ENCODE assay signal across 16 cellular contexts in genomic region chr22:38712496-38713207, GRCh38. TPM values are rescaled to one million over a fixed set of nuclear protein-coding genes. Genes with fewer than 3 reads are reported as not detected.
DNase-seq lines count a peak whose midpoint lies in the region; ATAC-seq and TF ChIP-seq lines count a peak whose summit lies in the region.
"Had no signal": no experiment of that assay in that cellular context is flagged by ENCODE, and none has a peak within 500 bp of the region (broad histone marks: within the 10 kb centered on the region; RNA-seq: fewer than 3 reads in every experiment).

No MANE protein-coding gene starts in this region.

- POLR2A ChIA-PET in activated CD4-positive, alpha-beta T cell treated with anti-CD3 and anti-CD28 coated beads, Interleukin-2, amount 10 ng/mL, durations not matched to agents 7 days and 5 days (lab: Charles Lee): no interaction called here
- POLR2A ChIA-PET in WTC11 (lab: Charles Lee): interaction anchor here (0.5 to 1.0 kb wide), 2 partner anchors 9 to 111 kb away, joined by 4 to 5 read pairs; no protein-coding TSS in a partner anchor

- no peaks in the 10 kb centered on the region for H3K27me3 Mint-ChIP-seq in activated CD4-positive, alpha-beta T cell treated with anti-CD3 and anti-CD28 coated beads, Interleukin-2, amount 10 ng/mL, durations not matched to agents 7 days and 5 days
- no peaks in the 10 kb centered on the region for H3K27me3 Mint-ChIP-seq in WTC11 (ENCODE audit: low read depth)
- peaks cover 14% of the 10 kb centered on the region for H3K27me3 Mint-ChIP-seq in endothelial cell (ENCODE audit: unreplicated experiment)
- no peaks in the 10 kb centered on the region for H3K27me3 Mint-ChIP-seq in progenitor cell of endocrine pancreas

- no peak overlapping the region for H2BK120ac ChIP-seq in trophoblast cell (ENCODE audit: insufficient read depth, low read length, poor library complexity)

- no peak overlapping the region for H2BK12ac ChIP-seq in trophoblast cell (ENCODE audit: low read length)

- H3K27ac ChIP-seq in trophoblast cell (ENCODE audit: low read depth, low read length): no peak overlapping the region
- H3K27ac ChIP-seq: A549, skin epidermis had no signal

- DNase-seq in activated CD4-positive, alpha-beta T cell treated with anti-CD3 and anti-CD28 coated beads, Interleukin-2, amount 10 ng/mL, durations not matched to agents 7 days and 5 days: no peak
- DNase-seq in activated CD4-positive, alpha-beta T cell treated with anti-CD3 and anti-CD28 coated beads for 4 hours: no peak
- DNase-seq in WTC11 (ENCODE audit: low spot score) (no peak), endothelial cell (ENCODE audit: low spot score) (no peak), progenitor cell of endocrine pancreas (ENCODE audit: low spot score, unreplicated experiment) (no peak), trophoblast cell (no peak), G401 (ENCODE audit: low spot score) (no peak)
- DNase-seq: CD8-positive, alpha-beta T cell; gastrocnemius medialis; H7; mammary epithelial cell; NCI-H774 had no signal

- in situ Hi-C loops in G401 (cut with HindIII; ENCODE audit: low sequenced_read_pairs): no loop called here

- H3K36me3 ChIP-seq in trophoblast cell (ENCODE audit: control insufficient read depth in 1 of 2, insufficient read depth in 2 of 2, low read length in 2 of 2): peaks cover 14 to 21% of the 10 kb centered on the region in 2 experiments

- H3K4me2 ChIP-seq in trophoblast cell (ENCODE audit: low read length): no peak overlapping the region
- H3K4me2 ChIP-seq: A549 had no signal

- ATAC-seq in WTC11 (peak; percentile 29; the same call in 1 of the 2 replicates), HG03175 (IDR thresholded peaks at IDR 0.05; ENCODE audit: unreplicated experiment) (no peak)
- ATAC-seq: A549; CD8-positive, alpha-beta T cell; gastrocnemius medialis; Panc1 had no signal

- H2AFZ ChIP-seq in trophoblast cell (ENCODE audit: insufficient read depth, low read length, poor library complexity): no peak overlapping the region

- no peak overlapping the region for H3K4me3 Mint-ChIP-seq in activated CD4-positive, alpha-beta T cell treated with anti-CD3 and anti-CD28 coated beads, Interleukin-2, amount 10 ng/mL, durations not matched to agents 7 days and 5 days
- H3K4me3 Mint-ChIP-seq in WTC11: no peak overlapping the region
- H3K4me3 Mint-ChIP-seq in endothelial cell (ENCODE audit: unreplicated experiment): peak overlapping the region; percentile 75
- H3K4me3 Mint-ChIP-seq in progenitor cell of endocrine pancreas (ENCODE audit: low read depth): no peak overlapping the region

- no peak overlapping the region for H3K18ac ChIP-seq in trophoblast cell (ENCODE audit: low read length)

- H3K79me1 ChIP-seq in trophoblast cell (ENCODE audit: low read length): no peaks in the 10 kb centered on the region

- H3K9ac ChIP-seq in trophoblast cell (ENCODE audit: low read length): no peak overlapping the region

- no peak overlapping the region for H3K23ac ChIP-seq in trophoblast cell (ENCODE audit: low read length)

- no peak overlapping the region for H4K91ac ChIP-seq in trophoblast cell (ENCODE audit: low read depth, low read length)

- H3K4me1 Mint-ChIP-seq in activated CD4-positive, alpha-beta T cell treated with anti-CD3 and anti-CD28 coated beads, Interleukin-2, amount 10 ng/mL, durations not matched to agents 7 days and 5 days: peaks cover 60% of the 10 kb centered on the region
- peaks cover 56% of the 10 kb centered on the region for H3K4me1 Mint-ChIP-seq in WTC11
- H3K4me1 Mint-ChIP-seq in endothelial cell (ENCODE audit: unreplicated experiment): peaks cover 72% of the 10 kb centered on the region
- H3K4me1 Mint-ChIP-seq in progenitor cell of endocrine pancreas (ENCODE audit: low read depth): peaks cover 8% of the 10 kb centered on the region

- no peaks in the 10 kb centered on the region for H3K27me3 ChIP-seq in trophoblast cell (ENCODE audit: insufficient read depth, low read length)
- H3K27me3 ChIP-seq: gastrocnemius medialis had no signal

- peak overlapping the region; percentile 66 for H3K27ac Mint-ChIP-seq in activated CD4-positive, alpha-beta T cell treated with anti-CD3 and anti-CD28 coated beads, Interleukin-2, amount 10 ng/mL, durations not matched to agents 7 days and 5 days
- peak overlapping the region; percentile 75 for H3K27ac Mint-ChIP-seq in WTC11
- H3K27ac Mint-ChIP-seq in endothelial cell (ENCODE audit: unreplicated experiment): peak overlapping the region; percentile 87
- peak overlapping the region; percentile 86 for H3K27ac Mint-ChIP-seq in progenitor cell of endocrine pancreas
- H3K27ac Mint-ChIP-seq: CD8-positive, alpha-beta T cell had no signal

- H3K4me1 ChIP-seq in trophoblast cell (ENCODE audit: control insufficient read depth in 1 of 2, insufficient read depth in 2 of 2, low read length in 2 of 2): peaks cover 0 to 13% of the 10 kb centered on the region in 2 experiments

- TF ChIP-seq CTCF in WTC11 (IDR thresholded peaks at IDR 0.05) (no peak), endothelial cell (IDR thresholded peaks at IDR 0.05; ENCODE audit: unreplicated experiment) (no peak), progenitor cell of endocrine pancreas (IDR thresholded peaks at IDR 0.05; ENCODE audit: unreplicated experiment) (no peak)

- no peak overlapping the region for H3K4me3 ChIP-seq in trophoblast cell (ENCODE audit: low read depth, low read length)
- H3K4me3 ChIP-seq: A549, gastrocnemius medialis, skin epidermis had no signal

- WGBS in trophoblast cell (ENCODE audit: extremely low coverage, insufficient coverage, insufficient read length): no CpG with 5 or more reads among the region's 11 CpGs

- no peaks in the 10 kb centered on the region for H3K9me3 ChIP-seq in trophoblast cell (ENCODE audit: insufficient read depth, low read depth, low read length)
- H3K9me3 ChIP-seq: A549, gastrocnemius medialis had no signal

- H2BK5ac ChIP-seq in trophoblast cell (ENCODE audit: low read depth, low read length, poor library complexity): no peak overlapping the region

- H2AK5ac ChIP-seq in trophoblast cell (ENCODE audit: low read length): no peak overlapping the region

- no peaks in the 10 kb centered on the region for H3K9me3 Mint-ChIP-seq in activated CD4-positive, alpha-beta T cell treated with anti-CD3 and anti-CD28 coated beads, Interleukin-2, amount 10 ng/mL, durations not matched to agents 7 days and 5 days
- no peaks in the 10 kb centered on the region for H3K9me3 Mint-ChIP-seq in WTC11
- H3K9me3 Mint-ChIP-seq in endothelial cell (ENCODE audit: unreplicated experiment): no peaks in the 10 kb centered on the region
- H3K9me3 Mint-ChIP-seq in progenitor cell of endocrine pancreas (ENCODE audit: low read depth): no peaks in the 10 kb centered on the region
- H3K9me3 Mint-ChIP-seq: CD8-positive, alpha-beta T cell had no signal

- no peak overlapping the region for H4K12ac ChIP-seq in trophoblast cell (ENCODE audit: low read depth, low read length)

- no peaks in the 10 kb centered on the region for H3K79me2 ChIP-seq in trophoblast cell (ENCODE audit: control insufficient read depth, insufficient read depth, low read length, poor library complexity)

- H3K14ac ChIP-seq in trophoblast cell (ENCODE audit: low read length): no peak overlapping the region

- H3K4ac ChIP-seq in trophoblast cell (ENCODE audit: low read depth, low read length): no peak overlapping the region

- H3K36me3 Mint-ChIP-seq in activated CD4-positive, alpha-beta T cell treated with anti-CD3 and anti-CD28 coated beads, Interleukin-2, amount 10 ng/mL, durations not matched to agents 7 days and 5 days (ENCODE audit: low read depth): peaks cover 49% of the 10 kb centered on the region
- peaks cover 36% of the 10 kb centered on the region for H3K36me3 Mint-ChIP-seq in WTC11
- peaks cover 23% of the 10 kb centered on the region for H3K36me3 Mint-ChIP-seq in endothelial cell (ENCODE audit: low read depth, unreplicated experiment)
- H3K36me3 Mint-ChIP-seq in progenitor cell of endocrine pancreas (ENCODE audit: insufficient read depth): peaks cover 4% of the 10 kb centered on the region

- no peak overlapping the region for H4K8ac ChIP-seq in trophoblast cell (ENCODE audit: low read depth, low read length)

- CTCF ChIA-PET in activated CD4-positive, alpha-beta T cell treated with anti-CD3 and anti-CD28 coated beads, Interleukin-2, amount 10 ng/mL, durations not matched to agents 7 days and 5 days (lab: Charles Lee): interaction anchor here (1.1 kb wide), 1 partner anchor 12 kb away, joined by 3 read pairs; no protein-coding TSS in a partner anchor
- CTCF ChIA-PET in WTC11 (lab: Charles Lee): interaction anchor here (0.7 to 1.5 kb wide), 4 partner anchors 12 to 119 kb away, joined by 3 to 4 read pairs (median 3); no protein-coding TSS in a partner anchor

RNA-seq across cellular contexts. Expression of gene GTPBP1, which starts 6.9 kb away (rescaled TPM):
- total RNA-seq in activated CD4-positive, alpha-beta T cell treated with anti-CD3 and anti-CD28 coated beads, Interleukin-2, amount 10 ng/mL, durations not matched to agents 7 days and 5 days: 10 to 100 TPM; 68.5 to 77.1 TPM
- total RNA-seq in WTC11 (2021) (98.9 to 108 TPM (median 101 TPM) in 3 replicates), endothelial cell (ENCODE audit: unreplicated experiment) (44.5 TPM), progenitor cell of endocrine pancreas (64.0 and 64.9 TPM in 2 replicates)
- 21.0 and 21.1 TPM in 2 replicates for polyA plus RNA-seq in trophoblast cell (2013)
- total RNA-seq in G401 (2014; rRNA removed; shearing (Covaris generic)): 30.5 and 35.9 TPM in 2 replicates

RNA-seq across cellular contexts. Expression of gene JOSD1, which starts 11.9 kb away (rescaled TPM):
- total RNA-seq in activated CD4-positive, alpha-beta T cell treated with anti-CD3 and anti-CD28 coated beads, Interleukin-2, amount 10 ng/mL, durations not matched to agents 7 days and 5 days: 10 to 100 TPM; 56.4 to 61.8 TPM
- 22.2 to 26.2 TPM (median 24.5 TPM) in 3 replicates for total RNA-seq in WTC11 (2021)
- total RNA-seq in endothelial cell (ENCODE audit: unreplicated experiment): 49.6 TPM
- 40.6 and 46.3 TPM in 2 replicates for total RNA-seq in progenitor cell of endocrine pancreas
- 26.0 and 27.0 TPM in 2 replicates for polyA plus RNA-seq in trophoblast cell (2013)
- total RNA-seq in G401 (2014; rRNA removed; shearing (Covaris generic)): 33.3 and 41.4 TPM in 2 replicates

RNA-seq across cellular contexts. Expression of gene TOMM22, which starts 30.9 kb away (rescaled TPM):
- total RNA-seq in activated CD4-positive, alpha-beta T cell treated with anti-CD3 and anti-CD28 coated beads, Interleukin-2, amount 10 ng/mL, durations not matched to agents 7 days and 5 days: 10 to 100 TPM; 83.0 to 88.9 TPM
- total RNA-seq in WTC11 (2021) (131 to 146 TPM (median 135 TPM) in 3 replicates), endothelial cell (ENCODE audit: unreplicated experiment) (108 TPM), progenitor cell of endocrine pancreas (68.7 and 76.5 TPM in 2 replicates)
- polyA plus RNA-seq in trophoblast cell (2013): 46.2 and 47.0 TPM in 2 replicates
- total RNA-seq in G401 (2014; rRNA removed; shearing (Covaris generic)): 131 and 138 TPM in 2 replicates

RNA-seq across cellular contexts. Expression of gene SUN2, which starts 43.1 kb away (rescaled TPM):
- total RNA-seq in activated CD4-positive, alpha-beta T cell treated with anti-CD3 and anti-CD28 coated beads, Interleukin-2, amount 10 ng/mL, durations not matched to agents 7 days and 5 days: 100 to 1,000 TPM; 582 to 702 TPM
- total RNA-seq in WTC11 (2021): 17.7 to 30.1 TPM (median 18.6 TPM) in 3 replicates
- total RNA-seq in endothelial cell (ENCODE audit: unreplicated experiment): 74.4 TPM
- total RNA-seq in progenitor cell of endocrine pancreas: 61.8 and 66.1 TPM in 2 replicates
- polyA plus RNA-seq in trophoblast cell (2013): 40.8 and 42.4 TPM in 2 replicates
- total RNA-seq in G401 (2014; rRNA removed; shearing (Covaris generic)): 19.4 and 23.9 TPM in 2 replicates

RNA-seq across cellular contexts. Expression of gene CBY1, which starts 56.2 kb away (rescaled TPM):
- 10 to 100 TPM; 10.2 to 11.0 TPM for total RNA-seq in activated CD4-positive, alpha-beta T cell treated with anti-CD3 and anti-CD28 coated beads, Interleukin-2, amount 10 ng/mL, durations not matched to agents 7 days and 5 days
- total RNA-seq in WTC11 (2021): 26.5 to 28.3 TPM (median 28.1 TPM) in 3 replicates
- total RNA-seq in endothelial cell (ENCODE audit: unreplicated experiment): 29.7 TPM
- 46.1 and 50.5 TPM in 2 replicates for total RNA-seq in progenitor cell of endocrine pancreas
- polyA plus RNA-seq in trophoblast cell (2013): 28.4 and 29.0 TPM in 2 replicates
- total RNA-seq in G401 (2014; rRNA removed; shearing (Covaris generic)): 34.2 and 47.6 TPM in 2 replicates
